9 cellular contexts compared by ENCODE assay signal in genomic region chr9:137620581-137620980, GRCh38. TPM values are rescaled to one million over a fixed set of nuclear protein-coding genes. Genes with fewer than 3 reads are reported as not detected.
A peak's percentile ranks its signal among the peaks of the same experiment; 100 is the strongest.
DNase-seq lines count a peak whose midpoint lies in the region; ATAC-seq and TF ChIP-seq lines count a peak whose summit lies in the region.
"Had no signal": no experiment of that assay in that cellular context is flagged by ENCODE, and none has a peak within 500 bp of the region (broad histone marks: within the 10 kb centered on the region; RNA-seq: fewer than 3 reads in every experiment).

No MANE protein-coding gene starts in this region.

- peak overlapping the region; percentile 99 for H3K4me2 ChIP-seq in Karpas-422 (ENCODE audit: low read depth, low read length, poor library complexity, severe bottlenecking)
- peak overlapping the region; percentile 90 for H3K4me2 ChIP-seq in neural progenitor cell

- H3K9me3 Mint-ChIP-seq in CD4-positive, alpha-beta memory T cell, result no peaks in the 10 kb centered on the region
- no peaks in the 10 kb centered on the region for H3K9me3 Mint-ChIP-seq in central memory CD8-positive, alpha-beta T cell
- peaks cover 5% of the 10 kb centered on the region for H3K9me3 Mint-ChIP-seq in neural progenitor cell

- H2AFZ ChIP-seq in Karpas-422 (ENCODE audit: low read length) (no peak overlapping the region), neural progenitor cell (replicated peaks) (no peak overlapping the region)

- H3K27ac ChIP-seq in CD4-positive, alpha-beta memory T cell (ENCODE audit: low read depth, low read length), result no peak overlapping the region
- H3K27ac ChIP-seq in Karpas-422 (ENCODE audit: low read length), result no peak overlapping the region
- H3K27ac ChIP-seq in neural progenitor cell, result no peak overlapping the region
- H3K27ac ChIP-seq in vagina, result no peak overlapping the region

- peaks cover 16% of the 10 kb centered on the region for H3F3A ChIP-seq in neural progenitor cell (ENCODE audit: low read depth)

- TF ChIP-seq POLR2A in vagina (IDR thresholded peaks at IDR 0.05), result no peak

- H4K20me1 ChIP-seq in Karpas-422 (ENCODE audit: insufficient read depth, low read depth, low read length) (peaks cover 12% of the 10 kb centered on the region; the same call in 1 of the 2 replicates), neural progenitor cell (ENCODE audit: low read depth) (peaks cover 61% of the 10 kb centered on the region)

- peaks cover 3% of the 10 kb centered on the region for H3K36me3 ChIP-seq in CD4-positive, alpha-beta memory T cell (ENCODE audit: insufficient read depth, low read length)
- H3K36me3 ChIP-seq in Karpas-422 (ENCODE audit: insufficient read depth, low read length), result peaks cover 6% of the 10 kb centered on the region; the same call in 1 of the 2 replicates
- H3K36me3 ChIP-seq in neural progenitor cell, result no peaks in the 10 kb centered on the region
- peaks cover 0 to 5% of the 10 kb centered on the region in 2 donors for H3K36me3 ChIP-seq in vagina

- H3K27me3 ChIP-seq in CD4-positive, alpha-beta memory T cell (ENCODE audit: insufficient read depth, low read length), result no peaks in the 10 kb centered on the region
- H3K27me3 ChIP-seq in Karpas-422 (ENCODE audit: low read length), result no peaks in the 10 kb centered on the region
- H3K27me3 ChIP-seq in neural progenitor cell, result no peaks in the 10 kb centered on the region
- no peaks in the 10 kb centered on the region for H3K27me3 ChIP-seq in vagina

- peaks cover 52% of the 10 kb centered on the region for H3K4me1 ChIP-seq in CD4-positive, alpha-beta memory T cell (ENCODE audit: insufficient read depth, low read length)
- H3K4me1 ChIP-seq in Karpas-422 (ENCODE audit: low read length), result peaks cover 31% of the 10 kb centered on the region
- peaks cover 20% of the 10 kb centered on the region for H3K4me1 ChIP-seq in neural progenitor cell
- H3K4me1 ChIP-seq in vagina, result peaks cover 62% of the 10 kb centered on the region

- H3K79me2 ChIP-seq in Karpas-422 (ENCODE audit: low read length) (peaks cover 86% of the 10 kb centered on the region), neural progenitor cell (ENCODE audit: low read depth) (peaks cover 87% of the 10 kb centered on the region)

- peak overlapping the region in 5 of 8 donors; percentile 53 to 94 (median 89) for H3K4me3 Mint-ChIP-seq in CD4-positive, alpha-beta memory T cell
- peak overlapping the region; percentile 38 for H3K4me3 Mint-ChIP-seq in central memory CD8-positive, alpha-beta T cell
- H3K4me3 Mint-ChIP-seq in neural progenitor cell, result peak overlapping the region; percentile 93

- H3K27ac Mint-ChIP-seq in CD4-positive, alpha-beta memory T cell, result peak overlapping the region in 6 of 7 donors; percentile 6 to 84 (median 51)
- no peak overlapping the region for H3K27ac Mint-ChIP-seq in central memory CD8-positive, alpha-beta T cell (ENCODE audit: low read depth)
- H3K27ac Mint-ChIP-seq in neural progenitor cell, result no peak overlapping the region

- intact Hi-C loops in CD4-positive, alpha-beta memory T cell (cut with micrococcal nuclease), result no loop called here
- intact Hi-C loops in vagina (cut with DNase I), result loop anchor here (1.0 kb wide), 1 partner anchor 30 kb away; the partner anchor contains the start of gene ZMYND19

- H3K36me3 Mint-ChIP-seq in CD4-positive, alpha-beta memory T cell, result peaks cover 0 to 18% of the 10 kb centered on the region in 2 donors
- peaks cover 33% of the 10 kb centered on the region for H3K36me3 Mint-ChIP-seq in central memory CD8-positive, alpha-beta T cell (ENCODE audit: insufficient read depth)
- peaks cover 16% of the 10 kb centered on the region for H3K36me3 Mint-ChIP-seq in neural progenitor cell

- no peak for TF ChIP-seq CTCF in neural progenitor cell (IDR thresholded peaks at IDR 0.05)
- no peak for TF ChIP-seq CTCF in GM10266 (IDR thresholded peaks at IDR 0.05; ENCODE audit: control insufficient read depth, insufficient read depth, low read depth, missing control alignments)
- no peak for TF ChIP-seq CTCF in vagina (IDR thresholded peaks at IDR 0.05)

- DNase-seq in CD4-positive, alpha-beta memory T cell, result no peak
- DNase-seq in Karpas-422, result no peak
- no peak for DNase-seq in central memory CD8-positive, alpha-beta T cell (ENCODE audit: low spot score in 2 of 2)
- no peak for DNase-seq in neural progenitor cell (ENCODE audit: low spot score)
- DNase-seq in islet precursor cell, result no peak
- no peak for DNase-seq in GM10266 (ENCODE audit: extremely low spot score)
- DNase-seq in vagina (ENCODE audit: extremely low spot score in 2 of 2), result no peak
- DNase-seq: cortex of kidney had no signal

- POLR2A ChIA-PET in CD4-positive, alpha-beta memory T cell (lab: Charles Lee; ENCODE audit: partially characterized antibody), result interaction anchor here (1.3 to 2.6 kb wide), 2 partner anchors 7 to 32 kb away, joined by 6 to 21 read pairs; no protein-coding TSS in a partner anchor

- CTCF ChIA-PET in CD4-positive, alpha-beta memory T cell (lab: Charles Lee; ENCODE audit: partially characterized antibody), result interaction anchor here (0.6 to 1.3 kb wide), 2 partner anchors 9 to 21 kb away, joined by 3 to 6 read pairs; no protein-coding TSS in a partner anchor

- H3K9me3 ChIP-seq in CD4-positive, alpha-beta memory T cell (ENCODE audit: control insufficient read depth in 1 of 2, low read length in 2 of 2), result no peaks in the 10 kb centered on the region
- H3K9me3 ChIP-seq in Karpas-422 (ENCODE audit: low read length) (no peaks in the 10 kb centered on the region), neural progenitor cell (ENCODE audit: low read depth) (no peaks in the 10 kb centered on the region), vagina (no peaks in the 10 kb centered on the region)

- no peak overlapping the region for H3K4me3 ChIP-seq in CD4-positive, alpha-beta memory T cell (ENCODE audit: low read length in 2 of 2)
- H3K4me3 ChIP-seq in Karpas-422 (ENCODE audit: low read length) (no peak overlapping the region; the same call in 1 of the 2 replicates), neural progenitor cell (peak overlapping the region; percentile 100), vagina (peak overlapping the region in 1 of 2 donors; percentile 11)

- peaks cover 33 to 67% (median 47%) of the 10 kb centered on the region in 4 donors for H3K4me1 Mint-ChIP-seq in CD4-positive, alpha-beta memory T cell
- H3K4me1 Mint-ChIP-seq in central memory CD8-positive, alpha-beta T cell, result peaks cover 36% of the 10 kb centered on the region
- peaks cover 34% of the 10 kb centered on the region for H3K4me1 Mint-ChIP-seq in neural progenitor cell

- no peaks in the 10 kb centered on the region for H3K27me3 Mint-ChIP-seq in CD4-positive, alpha-beta memory T cell
- no peaks in the 10 kb centered on the region for H3K27me3 Mint-ChIP-seq in central memory CD8-positive, alpha-beta T cell
- peaks cover 11% of the 10 kb centered on the region for H3K27me3 Mint-ChIP-seq in neural progenitor cell (ENCODE audit: insufficient read depth, low read depth)

- ATAC-seq in central memory CD8-positive, alpha-beta T cell (replicated peaks; ENCODE audit: extremely low read depth, poor library complexity, severe bottlenecking), result no peak
- no peak for ATAC-seq in GM19328 (IDR thresholded peaks at IDR 0.05; ENCODE audit: unreplicated experiment)

- H3K9ac ChIP-seq in Karpas-422 (ENCODE audit: low read length) (peak overlapping the region; percentile 90; the same call in 1 of the 2 replicates), neural progenitor cell (no peak overlapping the region)

- H3K9me2 ChIP-seq in Karpas-422 (replicated peaks; ENCODE audit: insufficient read depth, low read length), result no peaks in the 10 kb centered on the region

RNA-seq across cellular contexts. Expression of gene EHMT1, which starts 1.8 kb away (rescaled TPM):
- 100 to 1,000 TPM in 1 of 2 experiments, 10 to 100 TPM in 1; 99.6 to 118 TPM for total RNA-seq in CD4-positive, alpha-beta memory T cell
- 10 to 100 TPM in 1 of 2 donors, 1 to 10 TPM in 1; 6.7 to 35.5 TPM for polyA plus RNA-seq in CD4-positive, alpha-beta memory T cell
- 35.9 and 64.6 TPM in 2 replicates for total RNA-seq in Karpas-422 (2014; rRNA removed; shearing (Covaris generic); ENCODE audit: low replicate concordance)
- total RNA-seq in neural progenitor cell (ENCODE audit: low replicate concordance), result 47.8 and 84.5 TPM in 2 replicates
- 65.8 TPM for total RNA-seq in vagina

RNA-seq across cellular contexts. Expression of gene ARRDC1, which starts 15.1 kb away (rescaled TPM):
- 10 to 100 TPM; 82.3 to 86.2 TPM for total RNA-seq in CD4-positive, alpha-beta memory T cell
- polyA plus RNA-seq in CD4-positive, alpha-beta memory T cell, result 10 to 100 TPM; 54.3 to 59.4 TPM
- 36.0 and 47.7 TPM in 2 replicates for total RNA-seq in Karpas-422 (2014; rRNA removed; shearing (Covaris generic); ENCODE audit: low replicate concordance)
- 12.9 and 34.4 TPM in 2 replicates for total RNA-seq in neural progenitor cell (ENCODE audit: low replicate concordance)
- total RNA-seq in vagina, result 114 TPM

RNA-seq across cellular contexts. Expression of gene ZMYND19, which starts 30.3 kb away (rescaled TPM):
- total RNA-seq in CD4-positive, alpha-beta memory T cell, result 10 to 100 TPM; 26.8 to 29.1 TPM
- polyA plus RNA-seq in CD4-positive, alpha-beta memory T cell, result 10 to 100 TPM in 1 of 2 donors, 1 to 10 TPM in 1; 3.6 to 13.7 TPM
- 18.8 and 34.4 TPM in 2 replicates for total RNA-seq in Karpas-422 (2014; rRNA removed; shearing (Covaris generic); ENCODE audit: low replicate concordance)
- total RNA-seq in neural progenitor cell (ENCODE audit: low replicate concordance), result 34.4 and 52.4 TPM in 2 replicates
- total RNA-seq in vagina, result 10.3 TPM

RNA-seq across cellular contexts. Expression of gene DPH7, which starts 41.9 kb away (rescaled TPM):
- total RNA-seq in CD4-positive, alpha-beta memory T cell, result 10 to 100 TPM; 76.7 to 79.1 TPM
- 10 to 100 TPM; 27.9 to 30.2 TPM for polyA plus RNA-seq in CD4-positive, alpha-beta memory T cell
- total RNA-seq in Karpas-422 (2014; rRNA removed; shearing (Covaris generic); ENCODE audit: low replicate concordance), result 27.5 and 44.3 TPM in 2 replicates
- total RNA-seq in neural progenitor cell (ENCODE audit: low replicate concordance) (37.6 and 55.2 TPM in 2 replicates), vagina (32.9 TPM)

Comparison
In these comparisons a context has a peak if more than half of its experiments do, and no peak if none do; other contexts are left out.
1. H3K27ac Mint-ChIP-seq: peak in CD4-positive, alpha-beta memory T cell (6 of 7); none in central memory CD8-positive, alpha-beta T cell (single experiment) and neural progenitor cell (single experiment).
2. H3K4me3 Mint-ChIP-seq: peak in every context shown above with its lines; median percentile 93 in neural progenitor cell; 89 in CD4-positive, alpha-beta memory T cell; 38 in central memory CD8-positive, alpha-beta T cell.